ENCODE assay signal across 9 cellular contexts in genomic region chr9:130845901-130846381, GRCh38. TPM values are rescaled to one million over a fixed set of nuclear protein-coding genes. Genes with fewer than 3 reads are reported as not detected.
A peak's percentile ranks its signal among the peaks of the same experiment; 100 is the strongest.
DNase-seq lines count a peak whose midpoint lies in the region; ATAC-seq and TF ChIP-seq lines count a peak whose summit lies in the region.
"Had no signal": no experiment of that assay in that cellular context is flagged by ENCODE, and none has a peak within 500 bp of the region (broad histone marks: within the 10 kb centered on the region; RNA-seq: fewer than 3 reads in every experiment).

No MANE protein-coding gene starts in this region.

- TF ChIP-seq CTCF in HFFc6 (IDR thresholded peaks at IDR 0.05): no peak
- no peak for TF ChIP-seq CTCF in hepatocyte (IDR thresholded peaks at IDR 0.05; ENCODE audit: poor library complexity)
- TF ChIP-seq CTCF in CD4-positive, alpha-beta T cell (IDR thresholded peaks at IDR 0.05): no peak

- H3K27me3 ChIP-seq in hepatocyte: no peaks in the 10 kb centered on the region
- no peaks in the 10 kb centered on the region for H3K27me3 ChIP-seq in CD4-positive, alpha-beta T cell (ENCODE audit: control insufficient read depth, insufficient read depth, low read length)

- peak overlapping the region; percentile 74 for H3K4me2 ChIP-seq in hepatocyte

- no peaks in the 10 kb centered on the region for H3K9me3 Mint-ChIP-seq in HFFc6
- no peaks in the 10 kb centered on the region for H3K9me3 Mint-ChIP-seq in CD4-positive, alpha-beta T cell

- H3K9me3 ChIP-seq in hepatocyte (ENCODE audit: low read depth): no peaks in the 10 kb centered on the region
- H3K9me3 ChIP-seq in CD4-positive, alpha-beta T cell (ENCODE audit: control insufficient read depth, low read length): no peaks in the 10 kb centered on the region

- H3K27ac Mint-ChIP-seq in HFFc6: peak overlapping the region; percentile 96
- H3K27ac Mint-ChIP-seq in CD4-positive, alpha-beta T cell: no peak overlapping the region

- peaks cover 84% of the 10 kb centered on the region for H4K20me1 ChIP-seq in hepatocyte (ENCODE audit: insufficient read depth, poor library complexity, severe bottlenecking)

- peaks cover 50% of the 10 kb centered on the region for H3K4me1 ChIP-seq in hepatocyte (ENCODE audit: insufficient read depth)

- no peaks in the 10 kb centered on the region for H3K36me3 ChIP-seq in hepatocyte (replicated peaks; ENCODE audit: insufficient read depth, low read depth)

- intact Hi-C loops in CD4-positive, alpha-beta T cell (cut with DNase I, micrococcal nuclease): no loop called here

- peak overlapping the region; percentile 84 for H3K4me3 Mint-ChIP-seq in HFFc6
- H3K4me3 Mint-ChIP-seq in CD4-positive, alpha-beta T cell: no peak overlapping the region

- CTCF ChIA-PET in CD4-positive, alpha-beta T cell (lab: Charles Lee): interaction anchor here (1.8 kb wide), 1 partner anchor 21 kb away, joined by 4 read pairs; no protein-coding TSS in a partner anchor

- POLR2A ChIA-PET in CD4-positive, alpha-beta T cell (lab: Charles Lee): no interaction called here

- H2AFZ ChIP-seq in hepatocyte: no peak overlapping the region

- WGBS in hepatocyte (ENCODE audit: low lambda C conversion rate, missing lambda C conversion rate): 37% methylated on average over 6 of the region's 6 CpGs

- H3K36me3 Mint-ChIP-seq in HFFc6 (ENCODE audit: low read depth): no peaks in the 10 kb centered on the region
- no peaks in the 10 kb centered on the region for H3K36me3 Mint-ChIP-seq in CD4-positive, alpha-beta T cell (ENCODE audit: low read depth)

- ATAC-seq in GM19452 (IDR thresholded peaks at IDR 0.05; ENCODE audit: unreplicated experiment): no peak
- no peak for ATAC-seq in CD4-positive, alpha-beta T cell (ENCODE audit: poor library complexity)

- H3K79me2 ChIP-seq in hepatocyte: peaks cover 98% of the 10 kb centered on the region

- peak overlapping the region; percentile 96 for H3K27ac ChIP-seq in hepatocyte
- peak overlapping the region in 17 of 21 experiments; percentile 41 to 90 (median 81) for H3K27ac ChIP-seq in skin epidermis
- no peak overlapping the region for H3K27ac ChIP-seq in CD4-positive, alpha-beta T cell (ENCODE audit: low read depth, low read length)

- no peaks in the 10 kb centered on the region for H3K9me2 ChIP-seq in hepatocyte (replicated peaks; ENCODE audit: insufficient read depth)

- DNase-seq in HFFc6 (peak; percentile 70), brain pericyte (ENCODE audit: low read depth, low spot score) (peak; percentile 72), hepatocyte (ENCODE audit: low spot score) (peak; percentile 59), NCI-H146 treated with DMSO at 0.1 percent for 48 hours (lab: John Stamatoyannopoulos, UW; ENCODE audit: unreplicated experiment) (no peak)
- DNase-seq in stimulated activated CD8-positive, alpha-beta memory T cell treated with anti-CD3 and anti-CD28 coated beads, Interleukin-4, amount 100 ng/mL, for 48 hours: no peak
- no peak for DNase-seq in CD4-positive, alpha-beta T cell

- H3K27me3 Mint-ChIP-seq in HFFc6 (ENCODE audit: insufficient read depth): no peaks in the 10 kb centered on the region; the same call in none of the 2 replicates
- H3K27me3 Mint-ChIP-seq in CD4-positive, alpha-beta T cell: no peaks in the 10 kb centered on the region

- H3K4me1 Mint-ChIP-seq in HFFc6 (ENCODE audit: low read depth): peaks cover 82% of the 10 kb centered on the region
- H3K4me1 Mint-ChIP-seq in CD4-positive, alpha-beta T cell (ENCODE audit: low read depth): peaks cover 31% of the 10 kb centered on the region

- H3K4me3 ChIP-seq in hepatocyte: no peak overlapping the region
- H3K4me3 ChIP-seq in skin epidermis: no peak overlapping the region

RNA-seq across cellular contexts. Expression of gene ABL1, which starts 10.9 kb away (rescaled TPM):
- 10 to 100 TPM; 56.0 to 63.5 (median 62.8) TPM for total RNA-seq in HFFc6 (2021; fragmentation: NEBNext Ultra II Directional; extraction: Animal tissue kit (Norgen Biotek cat#: 25700))
- total RNA-seq in hepatocyte: 44.5 and 46.6 TPM in 2 replicates
- 41.1 and 43.2 TPM in 2 replicates for polyA plus RNA-seq in hepatocyte
- total RNA-seq in CD4-positive, alpha-beta T cell: 10 to 100 TPM; 29.8 to 33.7 TPM

RNA-seq across cellular contexts. Expression of gene QRFP, which starts 50.7 kb away (rescaled TPM):
- total RNA-seq in HFFc6 (2021; fragmentation: NEBNext Ultra II Directional; extraction: Animal tissue kit (Norgen Biotek cat#: 25700)): not detected
- total RNA-seq in hepatocyte: not detected in 2 replicates
- polyA plus RNA-seq in hepatocyte: 0.21 and 0.74 TPM in 2 replicates
- not detected for total RNA-seq in CD4-positive, alpha-beta T cell
- total RNA-seq: pulmonary artery endothelial cell had no signal

Comparison
In these comparisons a context has a peak if more than half of its experiments do, and no peak if none do; other contexts are left out.
1. DNase-seq: peak in HFFc6 (single experiment), brain pericyte (single experiment) and hepatocyte (single experiment); none in stimulated activated CD8-positive, alpha-beta memory T cell treated with anti-CD3 and anti-CD28 coated beads, Interleukin-4, amount 100 ng/mL, for 48 hours (single experiment), CD4-positive, alpha-beta T cell (0 of 10) and NCI-H146 treated with DMSO at 0.1 percent for 48 hours (single experiment).